In the genomic region with DNA sequence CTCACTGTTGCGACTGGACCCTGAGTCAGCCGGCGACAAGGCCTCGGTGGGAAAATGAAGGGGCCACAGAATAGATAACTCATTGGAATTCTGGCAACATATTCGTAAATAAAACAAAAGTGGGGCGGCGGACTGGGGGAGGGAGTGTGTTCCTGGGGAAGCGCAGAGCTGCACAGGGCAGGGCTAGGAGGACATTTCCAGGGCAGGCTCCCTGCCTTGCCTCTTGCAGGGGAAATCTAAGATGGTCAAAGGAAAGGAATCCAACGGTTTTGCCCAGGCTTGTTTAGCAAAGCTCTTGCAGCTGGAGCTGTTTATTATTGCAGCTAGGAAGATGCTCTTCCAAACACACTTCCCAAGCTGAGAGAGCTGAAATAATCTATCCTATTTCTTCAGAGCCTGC, we compare ENCODE assay signal across 17 cellular contexts.
DNase-seq lines count a peak whose midpoint lies in the region; ATAC-seq and TF ChIP-seq lines count a peak whose summit lies in the region.
"Had no signal": no experiment of that assay in that cellular context is flagged by ENCODE, and none has a peak within 500 bp of the region (broad histone marks: within the 10 kb centered on the region; RNA-seq: fewer than 3 reads in every experiment).

No MANE protein-coding gene starts in this region.

- dilution Hi-C loops in mammary epithelial cell (cut with HindIII; ENCODE audit: low sequenced_read_pairs) = loop anchor here (10.0 kb wide), 1 partner anchor 243 kb away; no protein-coding TSS in a partner anchor

- POLR2A ChIA-PET in MCF 10A (lab: Yijun Ruan, JAX) = no interaction called here

- H3K4me3 ChIP-seq in mammary epithelial cell (replicated peaks in 1 of 3; ENCODE audit: insufficient read depth in 1 of 3, low read depth in 2 of 3, low read length in 3 of 3) (no peak overlapping the region), esophagus muscularis mucosa (no peak overlapping the region), upper lobe of left lung (no peak overlapping the region)
- H3K4me3 ChIP-seq: BLaER1 treated with 17β-estradiol and CSF1 and Interleukin-3, amounts not matched to agents 10 nM and 100 nM had no signal

- no peak overlapping the region for H3K27ac Mint-ChIP-seq in MCF 10A (ENCODE audit: low read depth, unreplicated experiment)
- H3K27ac Mint-ChIP-seq in nephron progenitor cell = peak overlapping the region; percentile 97
- no peak overlapping the region for H3K27ac Mint-ChIP-seq in activated naive CD8-positive, alpha-beta T cell treated with anti-CD3 and anti-CD28 coated beads for 36 hours
- H3K27ac Mint-ChIP-seq: stimulated activated memory B cell treated with anti-CD40 and anti-IgM and Interleukin-4, amounts not matched to agents 10 μg/mL and 1 μg/mL and 100 μg/mL, for 72 hours had no signal

- in situ Hi-C loops in mammary epithelial cell (cut with MboI; ENCODE audit: low sequenced_read_pairs in 2 of 2) = loop anchor here in 1 of 2 donors (25.0 kb wide), 2 partner anchors 250 to 625 kb away; no protein-coding TSS in a partner anchor

- no peaks in the 10 kb centered on the region for H3K9me3 ChIP-seq in mammary epithelial cell (replicated peaks; ENCODE audit: insufficient read depth, low read length)
- H3K9me3 ChIP-seq in esophagus muscularis mucosa = no peaks in the 10 kb centered on the region
- no peaks in the 10 kb centered on the region for H3K9me3 ChIP-seq in upper lobe of left lung
- H3K9me3 ChIP-seq: BLaER1 treated with 17β-estradiol and CSF1 and Interleukin-3, amounts not matched to agents 10 nM and 100 nM had no signal

- no peak for TF ChIP-seq CTCF in mammary epithelial cell (conservative IDR thresholded peaks at IDR 0.05 in 1 of 2, IDR thresholded peaks at IDR 0.05 in 1 of 2; ENCODE audit: extremely low read depth in 1 of 2, insufficient read depth in 1 of 2, low read depth in 1 of 2, low read length in 2 of 2)
- TF ChIP-seq CTCF in MCF 10A (IDR thresholded peaks at IDR 0.05; ENCODE audit: unreplicated experiment) = no peak
- no peak for TF ChIP-seq CTCF in esophagus muscularis mucosa (IDR thresholded peaks at IDR 0.05)
- no peak for TF ChIP-seq CTCF in nephron progenitor cell (IDR thresholded peaks at IDR 0.05)
- TF ChIP-seq CTCF in upper lobe of left lung (IDR thresholded peaks at IDR 0.05) = no peak

- TF ChIP-seq POLR2A in esophagus muscularis mucosa (IDR thresholded peaks at IDR 0.05; ENCODE audit: low read depth) = no peak
- TF ChIP-seq POLR2A in upper lobe of left lung (IDR thresholded peaks at IDR 0.05) = no peak

- TF ChIP-seq EP300 in esophagus muscularis mucosa (IDR thresholded peaks at IDR 0.05) (no peak), upper lobe of left lung (IDR thresholded peaks at IDR 0.05) (no peak)

- DNase-seq in mammary epithelial cell = peak; percentile 18
- DNase-seq in MCF 10A (ENCODE audit: unreplicated experiment) = no peak
- no peak for DNase-seq in esophagus muscularis mucosa (ENCODE audit: extremely low spot score)
- DNase-seq in nephron progenitor cell = no peak
- no peak for DNase-seq in upper lobe of left lung
- DNase-seq in activated CD4-positive, alpha-beta T cell treated with anti-CD3 and anti-CD28 coated beads, Interleukin-2, amount 50 U/mL, for 1 hour = no peak
- DNase-seq in activated naive CD8-positive, alpha-beta T cell treated with anti-CD3 and anti-CD28 coated beads for 36 hours = no peak
- no peak for DNase-seq in pons (ENCODE audit: low spot score)
- DNase-seq: activated naive CD4-positive, alpha-beta T cell treated with Interleukin-2 at 50 U/mL for 16 hours; DMS 273 treated with DMSO at 0.1 percent for 48 hours; head of caudate nucleus; left colon; NCI-H187 treated with DMSO at 0.1 percent for 48 hours; NCI-H69 had no signal

- H3K27me3 Mint-ChIP-seq in MCF 10A (ENCODE audit: insufficient read depth, unreplicated experiment) (no peaks in the 10 kb centered on the region), nephron progenitor cell (ENCODE audit: low read depth, poor library complexity) (no peaks in the 10 kb centered on the region)
- H3K27me3 Mint-ChIP-seq in activated naive CD8-positive, alpha-beta T cell treated with anti-CD3 and anti-CD28 coated beads for 36 hours = peaks cover 79% of the 10 kb centered on the region

- H3K36me3 ChIP-seq in mammary epithelial cell (ENCODE audit: insufficient read depth, low read length) (no peaks in the 10 kb centered on the region), esophagus muscularis mucosa (no peaks in the 10 kb centered on the region), upper lobe of left lung (no peaks in the 10 kb centered on the region)
- H3K36me3 ChIP-seq: BLaER1 treated with 17β-estradiol and CSF1 and Interleukin-3, amounts not matched to agents 10 nM and 100 nM had no signal

- no peaks in the 10 kb centered on the region for H3K36me3 Mint-ChIP-seq in MCF 10A (ENCODE audit: insufficient read depth, unreplicated experiment)
- H3K36me3 Mint-ChIP-seq in nephron progenitor cell (ENCODE audit: low read depth) = no peaks in the 10 kb centered on the region
- H3K36me3 Mint-ChIP-seq in activated naive CD8-positive, alpha-beta T cell treated with anti-CD3 and anti-CD28 coated beads for 36 hours = no peaks in the 10 kb centered on the region
- H3K36me3 Mint-ChIP-seq: stimulated activated memory B cell treated with anti-CD40 and anti-IgM and Interleukin-4, amounts not matched to agents 10 μg/mL and 1 μg/mL and 100 μg/mL, for 72 hours had no signal

- H3K4me1 ChIP-seq in mammary epithelial cell (ENCODE audit: insufficient read depth, low read length) = peaks cover 5% of the 10 kb centered on the region
- peaks cover 0 to 6% (median 2%) of the 10 kb centered on the region in 4 donors for H3K4me1 ChIP-seq in esophagus muscularis mucosa
- H3K4me1 ChIP-seq in upper lobe of left lung = peaks cover 0 to 5% (median 0%) of the 10 kb centered on the region in 4 donors

- H3K79me2 ChIP-seq in mammary epithelial cell (ENCODE audit: insufficient read depth, low read length) = no peaks in the 10 kb centered on the region

- H3K27me3 ChIP-seq in mammary epithelial cell (ENCODE audit: insufficient read depth, low read length) (no peaks in the 10 kb centered on the region), esophagus muscularis mucosa (no peaks in the 10 kb centered on the region), upper lobe of left lung (no peaks in the 10 kb centered on the region)

- no peak for ATAC-seq in upper lobe of left lung (ENCODE audit: low FRiP score in 2 of 2)
- ATAC-seq: left colon; stimulated activated memory B cell treated with anti-CD40 and anti-IgM and Interleukin-4, amounts not matched to agents 10 μg/mL and 1 μg/mL and 100 μg/mL, for 72 hours had no signal

- peaks cover 4% of the 10 kb centered on the region for H3K4me1 Mint-ChIP-seq in MCF 10A (ENCODE audit: insufficient read depth, unreplicated experiment)
- H3K4me1 Mint-ChIP-seq in nephron progenitor cell = peaks cover 100% of the 10 kb centered on the region
- H3K4me1 Mint-ChIP-seq in activated naive CD8-positive, alpha-beta T cell treated with anti-CD3 and anti-CD28 coated beads for 36 hours = peaks cover 12% of the 10 kb centered on the region
- H3K4me1 Mint-ChIP-seq: stimulated activated memory B cell treated with anti-CD40 and anti-IgM and Interleukin-4, amounts not matched to agents 10 μg/mL and 1 μg/mL and 100 μg/mL, for 72 hours had no signal

- peak overlapping the region; percentile 17 for H3K4me2 ChIP-seq in mammary epithelial cell (ENCODE audit: insufficient read depth, low read depth, low read length)

- H3K27ac ChIP-seq in mammary epithelial cell (ENCODE audit: insufficient read depth, low read depth, low read length) (no peak overlapping the region), esophagus muscularis mucosa (replicated peaks in 1 of 4) (peak overlapping the region in 3 of 4 donors; percentile 47 to 58 (median 48)), upper lobe of left lung (peak overlapping the region; percentile 38 to 75 (median 50))
- H3K27ac ChIP-seq: 22Rv1; BLaER1 treated with 17β-estradiol and CSF1 and Interleukin-3, amounts not matched to agents 10 nM and 100 nM had no signal

- H2AFZ ChIP-seq in mammary epithelial cell (ENCODE audit: low read depth, low read length) = peak overlapping the region; percentile 60

- WGBS in mammary epithelial cell (ENCODE audit: low coverage, missing lambda C conversion rate) = 81% methylated on average over 4 of the region's 9 CpGs
- WGBS in esophagus muscularis mucosa = 78% methylated on average over 9 of the region's 9 CpGs
- WGBS in upper lobe of left lung, 2 donors = 68 to 71% methylated on average over 9 of the region's 9 CpGs

- no peaks in the 10 kb centered on the region for H4K20me1 ChIP-seq in mammary epithelial cell (ENCODE audit: insufficient read depth, low read length)
- H4K20me1 ChIP-seq: BLaER1 treated with 17β-estradiol and CSF1 and Interleukin-3, amounts not matched to agents 10 nM and 100 nM had no signal

- H3K4me3 Mint-ChIP-seq in MCF 10A (ENCODE audit: unreplicated experiment) = no peak overlapping the region
- H3K4me3 Mint-ChIP-seq in nephron progenitor cell = peak overlapping the region; percentile 56
- no peak overlapping the region for H3K4me3 Mint-ChIP-seq in activated naive CD8-positive, alpha-beta T cell treated with anti-CD3 and anti-CD28 coated beads for 36 hours
- H3K4me3 Mint-ChIP-seq: stimulated activated memory B cell treated with anti-CD40 and anti-IgM and Interleukin-4, amounts not matched to agents 10 μg/mL and 1 μg/mL and 100 μg/mL, for 72 hours had no signal

- no TSS peak for BruUV-seq in mammary epithelial cell (replicated peaks; lab: Mats Ljungman, UMichigan)
- BruUV-seq in MCF 10A (replicated peaks; lab: Mats Ljungman, UMichigan) = no TSS peak

- intact Hi-C loops in mammary epithelial cell (cut with micrococcal nuclease) = no loop called here
- intact Hi-C loops in MCF 10A (cut with micrococcal nuclease) = no loop called here
- intact Hi-C loops in esophagus muscularis mucosa (cut with DNase I) = no loop called here

- CTCF ChIA-PET in mammary epithelial cell (lab: Charles Lee; ENCODE audit: low non-redundant PET) = no interaction called here
- CTCF ChIA-PET in MCF 10A (lab: Yijun Ruan, JAX) = interaction anchor here (0.5 to 2.2 kb wide), 5 partner anchors 9 to 1053 kb away, joined by 3 to 8 read pairs (median 4); no protein-coding TSS in a partner anchor

- no peak overlapping the region for H3K9ac ChIP-seq in mammary epithelial cell (ENCODE audit: insufficient read depth, low read length)
- H3K9ac ChIP-seq: BLaER1 treated with 17β-estradiol and CSF1 and Interleukin-3, amounts not matched to agents 10 nM and 100 nM had no signal

- no peaks in the 10 kb centered on the region for H3K9me3 Mint-ChIP-seq in MCF 10A (ENCODE audit: unreplicated experiment)
- no peaks in the 10 kb centered on the region for H3K9me3 Mint-ChIP-seq in nephron progenitor cell
- H3K9me3 Mint-ChIP-seq in activated naive CD8-positive, alpha-beta T cell treated with anti-CD3 and anti-CD28 coated beads for 36 hours = no peaks in the 10 kb centered on the region
- H3K9me3 Mint-ChIP-seq: stimulated activated memory B cell treated with anti-CD40 and anti-IgM and Interleukin-4, amounts not matched to agents 10 μg/mL and 1 μg/mL and 100 μg/mL, for 72 hours had no signal
